28 cellular contexts compared by ENCODE assay signal in genomic region chr21:7916329-7917303, GRCh38.
"Had no signal": no experiment of that assay in that cellular context is flagged by ENCODE, and none has a peak within 500 bp of the region (broad histone marks: within the 10 kb centered on the region; RNA-seq: fewer than 3 reads in every experiment).

No MANE protein-coding gene starts in this region.

- H2AFZ ChIP-seq: hepatocyte had no signal

- H3K27me3 ChIP-seq: esophagus squamous epithelium, hepatocyte, vagina had no signal

- H3K27ac ChIP-seq: esophagus squamous epithelium, hepatocyte, thoracic aorta, vagina, VCaP had no signal

- H3K4me3 ChIP-seq: esophagus squamous epithelium, hepatocyte, thoracic aorta, vagina had no signal

- H3K36me3 ChIP-seq: esophagus squamous epithelium, thoracic aorta, vagina had no signal

- H3K79me2 ChIP-seq: hepatocyte had no signal

- ATAC-seq: activated naive CD4-positive, alpha-beta T cell treated with anti-CD3 and anti-CD28 coated beads, Interleukin-2, amount 50 U/mL, for 72 hours; activated T-cell treated with anti-CD3 and anti-CD28 coated beads, Interleukin-2, amount 50 U/mL, for 72 hours; naive thymus-derived CD8-positive, alpha-beta T cell; stimulated activated naive CD8-positive, alpha-beta T cell treated with anti-CD3 and anti-CD28 coated beads, Interleukin-15, Interleukin-2, amounts not matched to agents 100 U/mL and 50 U/mL, for 24 hours had no signal

- H3K4me2 ChIP-seq: hepatocyte had no signal

- H3K4me1 ChIP-seq: esophagus squamous epithelium, vagina had no signal

- DNase-seq: activated CD4-positive, alpha-beta T cell treated with anti-CD3 and anti-CD28 coated beads for 4 hours; activated CD4-positive, alpha-beta T cell treated with anti-CD3 and anti-CD28 coated beads, Interleukin-2, amount 50 U/mL, for 4 hours; activated naive CD4-positive, alpha-beta T cell; activated T-cell treated with anti-CD3 and anti-CD28 coated beads for 4 hours; activated T-cell treated with anti-CD3 and anti-CD28 coated beads, Interleukin-2, amount 50 U/mL, for 72 hours; dermis blood vessel endothelial cell; effector CD4-positive, alpha-beta T cell; esophagus squamous epithelium; foreskin melanocyte; glutamatergic neuron; left cardiac atrium; midbrain; naive thymus-derived CD8-positive, alpha-beta T cell; occipital lobe; right cardiac atrium; stimulated activated CD4-positive, alpha-beta T cell treated with anti-CD3 and anti-CD28 coated beads, Interleukin-4, amount 100 ng/mL, for 1 hour; stimulated activated naive CD8-positive, alpha-beta T cell treated with anti-CD3 and anti-CD28 coated beads, Interleukin-15, Interleukin-2, amounts not matched to agents 100 U/mL and 50 U/mL, for 24 hours; T-helper 9 cell; trophoblast cell had no signal

- FAIRE-seq: bronchial epithelial cell, colon, keratinocyte, TTC549 had no signal
